In the genomic region with DNA sequence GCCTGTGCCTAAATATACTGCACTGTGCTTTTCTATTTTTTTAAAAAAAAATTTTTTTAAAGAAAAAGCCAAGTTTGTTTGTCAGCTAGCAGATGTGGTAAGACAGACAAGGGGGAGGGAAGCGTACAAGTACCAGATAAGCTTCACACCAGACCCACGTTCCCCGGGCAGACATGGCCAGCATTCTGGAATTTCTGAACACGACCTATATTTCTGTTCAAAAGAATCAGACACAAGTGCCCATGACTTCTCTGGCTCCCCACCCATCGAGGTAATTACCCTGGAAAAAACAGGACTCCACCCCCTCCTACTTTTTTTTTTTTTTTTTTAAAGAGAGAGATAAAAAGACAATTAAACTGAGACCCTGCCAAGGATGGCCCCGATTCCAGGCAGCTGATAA, we compare ENCODE assay signal across 19 cellular contexts.
DNase-seq lines count a peak whose midpoint lies in the region; TF ChIP-seq lines count a peak whose summit lies in the region.
"Had no signal": no experiment of that assay in that cellular context is flagged by ENCODE, and none has a peak within 500 bp of the region (broad histone marks: within the 10 kb centered on the region; RNA-seq: fewer than 3 reads in every experiment).

No MANE protein-coding gene starts in this region.

- peak overlapping the region; percentile 36 for H3K27ac Mint-ChIP-seq in endodermal cell
- H3K27ac Mint-ChIP-seq: activated B cell treated with CpG ODN at 0.5 μM for 24 hours; activated CD4-positive, alpha-beta memory T cell treated with anti-CD3 and anti-CD28 coated beads, Interleukin-2, amount 10 ng/mL, durations not matched to agents 7 days and 5 days had no signal

- H2BK120ac ChIP-seq in neuronal stem cell (ENCODE audit: low read depth, low read length): peak overlapping the region; percentile 68

- H3K18ac ChIP-seq in neuronal stem cell (ENCODE audit: low read length): peak overlapping the region; percentile 91

- H3K36me3 ChIP-seq in H7 (replicated peaks; ENCODE audit: control insufficient read depth, insufficient read depth, low read length) (no peaks in the 10 kb centered on the region), endodermal cell (ENCODE audit: control insufficient read depth, insufficient read depth, low read length) (no peaks in the 10 kb centered on the region), neuronal stem cell (replicated peaks in 1 of 2; ENCODE audit: control insufficient read depth in 2 of 2, insufficient read depth in 2 of 2, low read length in 2 of 2) (no peaks in the 10 kb centered on the region)
- H3K36me3 ChIP-seq: colonic mucosa, ovary had no signal

- no peaks in the 10 kb centered on the region for H3K79me1 ChIP-seq in neuronal stem cell (ENCODE audit: low read depth, low read length)

- H2BK12ac ChIP-seq in neuronal stem cell (ENCODE audit: low read length): no peak overlapping the region

- H3K9me3 ChIP-seq in endodermal cell (ENCODE audit: control insufficient read depth, low read length) (no peaks in the 10 kb centered on the region), neuronal stem cell (replicated peaks in 1 of 2; ENCODE audit: control insufficient read depth in 2 of 2, insufficient read depth in 1 of 2, low read depth in 1 of 2, low read length in 2 of 2) (no peaks in the 10 kb centered on the region)
- H3K9me3 ChIP-seq: Caco-2, colonic mucosa, mucosa of descending colon, ovary had no signal

- peaks cover 16% of the 10 kb centered on the region for H3K4me1 ChIP-seq in endodermal cell (ENCODE audit: control insufficient read depth, insufficient read depth, low read length)
- peaks cover 21 to 28% of the 10 kb centered on the region in 2 donors for H3K4me1 ChIP-seq in neuronal stem cell (ENCODE audit: control insufficient read depth in 2 of 2, insufficient read depth in 1 of 2, low read depth in 1 of 2, low read length in 2 of 2)
- H3K4me1 ChIP-seq: Caco-2, colonic mucosa had no signal

- 65 to 78% methylated on average over 4 to 6 of the region's 6 CpGs for WGBS in endodermal cell (ENCODE audit: insufficient coverage in 1 of 2, insufficient read length in 1 of 2), 2 experiments
- WGBS in neuronal stem cell (ENCODE audit: extremely low coverage in 2 of 2, insufficient read length in 2 of 2, insufficient replicate concordance in 1 of 2), 2 donors: no CpG with 5 or more reads among the region's 6 CpGs

- no peak overlapping the region for H3K14ac ChIP-seq in neuronal stem cell (ENCODE audit: low read length)

- H3K4me1 Mint-ChIP-seq in endodermal cell: peaks cover 36% of the 10 kb centered on the region
- H3K4me1 Mint-ChIP-seq: activated B cell treated with CpG ODN at 0.5 μM for 24 hours; activated CD4-positive, alpha-beta memory T cell treated with anti-CD3 and anti-CD28 coated beads, Interleukin-2, amount 10 ng/mL, durations not matched to agents 7 days and 5 days had no signal

- H3K27me3 Mint-ChIP-seq in endodermal cell (ENCODE audit: insufficient read depth): no peaks in the 10 kb centered on the region

- no peak overlapping the region for H4K91ac ChIP-seq in neuronal stem cell (ENCODE audit: low read depth, low read length, poor library complexity)

- H3K36me3 Mint-ChIP-seq in endodermal cell (ENCODE audit: low read depth): no peaks in the 10 kb centered on the region

- H2AK5ac ChIP-seq in neuronal stem cell (ENCODE audit: low read depth, low read length): peak overlapping the region; percentile 51

- H3K9ac ChIP-seq in endodermal cell (ENCODE audit: extremely low read depth, low read length, poor library complexity, severe bottlenecking) (no peak overlapping the region), neuronal stem cell (ENCODE audit: low read depth, low read length, poor library complexity) (no peak overlapping the region)

- H3K4me3 ChIP-seq in H7 (ENCODE audit: insufficient read depth, low read depth, low read length): no peak overlapping the region
- H3K4me3 ChIP-seq in endodermal cell (ENCODE audit: low read length): no peak overlapping the region
- peak overlapping the region in 1 of 2 donors; percentile 31 for H3K4me3 ChIP-seq in neuronal stem cell (ENCODE audit: low read length in 2 of 2)
- H3K4me3 ChIP-seq: colonic mucosa, mucosa of descending colon, ovary had no signal

- H4K8ac ChIP-seq in neuronal stem cell (ENCODE audit: low read depth, low read length): no peak overlapping the region

- no peak overlapping the region for H3K4ac ChIP-seq in neuronal stem cell (ENCODE audit: low read length)

- H3K9me3 Mint-ChIP-seq in endodermal cell: no peaks in the 10 kb centered on the region
- H3K9me3 Mint-ChIP-seq: activated B cell treated with CpG ODN at 0.5 μM for 24 hours; activated CD4-positive, alpha-beta memory T cell treated with anti-CD3 and anti-CD28 coated beads, Interleukin-2, amount 10 ng/mL, durations not matched to agents 7 days and 5 days; activated T-cell treated with anti-CD3 and anti-CD28 coated beads, Interleukin-2, amount 50 U/mL, for 4 hours had no signal

- H2AFZ ChIP-seq in neuronal stem cell (ENCODE audit: low read length): peak overlapping the region; percentile 86

- peak overlapping the region; percentile 85 for H3K27ac ChIP-seq in endodermal cell (ENCODE audit: low read depth, low read length)
- peak overlapping the region; percentile 69 for H3K27ac ChIP-seq in neuronal stem cell (replicated peaks; ENCODE audit: low read length)
- H3K27ac ChIP-seq: colonic mucosa, ovary had no signal

- H3K23ac ChIP-seq in neuronal stem cell (ENCODE audit: low read depth, low read length, poor library complexity): no peak overlapping the region

- no peak overlapping the region for H2BK15ac ChIP-seq in neuronal stem cell (ENCODE audit: low read length)

- peak overlapping the region; percentile 42 for H3K4me2 ChIP-seq in neuronal stem cell (ENCODE audit: insufficient read depth, low read length, poor library complexity, severe bottlenecking)

- peak; percentile 65 for DNase-seq in H7
- peak; percentile 71 for DNase-seq in NCI-H1092 treated with DMSO at 0.1 percent for 48 hours (lab: John Stamatoyannopoulos, UW)
- DNase-seq in endodermal cell: no peak
- DNase-seq in neuronal stem cell (ENCODE audit: low spot score): no peak
- no peak for DNase-seq in T1000 (lab: John Stamatoyannopoulos, UW)
- no peak for DNase-seq in SKM-1 treated with dmso at 0.1 percent for 144 hours (lab: John Stamatoyannopoulos, UW; ENCODE audit: unreplicated experiment)
- no peak for DNase-seq in SW 1271 (lab: John Stamatoyannopoulos, UW)
- DNase-seq: activated B cell treated with CpG ODN at 0.5 μM for 24 hours; activated CD4-positive, alpha-beta memory T cell treated with anti-CD3 and anti-CD28 coated beads, Interleukin-2, amount 10 ng/mL, durations not matched to agents 7 days and 5 days; activated naive CD4-positive, alpha-beta T cell treated with anti-CD3 and anti-CD28 coated beads, Interleukin-2, amount 50 U/mL, for 16 hours; activated T-cell treated with anti-CD3 and anti-CD28 coated beads, Interleukin-2, amount 50 U/mL, for 4 hours; Caco-2; colonic mucosa; KBM-7; mucosa of descending colon; NCI-H446 treated with DMSO at 0.1 percent for 48 hours; ovary; SHP77; stimulated activated CD4-positive, alpha-beta T cell treated with anti-CD3 and anti-CD28 coated beads, Interleukin-4, amount 100 ng/mL, for 4 hours had no signal

- H2BK5ac ChIP-seq in neuronal stem cell (ENCODE audit: low read length): no peak overlapping the region

- H3K4me3 Mint-ChIP-seq in endodermal cell: peak overlapping the region; percentile 18
- H3K4me3 Mint-ChIP-seq: activated B cell treated with CpG ODN at 0.5 μM for 24 hours; activated CD4-positive, alpha-beta memory T cell treated with anti-CD3 and anti-CD28 coated beads, Interleukin-2, amount 10 ng/mL, durations not matched to agents 7 days and 5 days; activated T-cell treated with anti-CD3 and anti-CD28 coated beads, Interleukin-2, amount 50 U/mL, for 4 hours had no signal

- TF ChIP-seq CTCF in endodermal cell (conservative IDR thresholded peaks at IDR 0.05): no peak

- H3K27me3 ChIP-seq in H7 (ENCODE audit: control insufficient read depth, insufficient read depth, low read length) (no peaks in the 10 kb centered on the region), endodermal cell (ENCODE audit: control insufficient read depth, insufficient read depth, low read length, poor library complexity, severe bottlenecking) (no peaks in the 10 kb centered on the region), neuronal stem cell (ENCODE audit: control insufficient read depth in 3 of 3, insufficient read depth in 3 of 3, low read depth in 1 of 3, low read length in 3 of 3) (peaks cover 0 to 7% (median 0%) of the 10 kb centered on the region in 3 experiments)
- H3K27me3 ChIP-seq: colonic mucosa, ovary had no signal

Comparison
In these comparisons a context has a peak if more than half of its experiments do, and no peak if none do; other contexts are left out.
1. DNase-seq: peak in H7 (single experiment) and NCI-H1092 treated with DMSO at 0.1 percent for 48 hours (single experiment); none in endodermal cell (single experiment), neuronal stem cell (single experiment), T1000 (single experiment), SKM-1 treated with dmso at 0.1 percent for 144 hours (single experiment) and SW 1271 (0 of 2).